8 cellular contexts compared by ENCODE assay signal in genomic region chr6:139250296-139251274, GRCh38. TPM values are rescaled to one million over a fixed set of nuclear protein-coding genes. Genes with fewer than 3 reads are reported as not detected.
DNase-seq lines count a peak whose midpoint lies in the region; ATAC-seq and TF ChIP-seq lines count a peak whose summit lies in the region.

No MANE protein-coding gene starts in this region.

- no peaks in the 10 kb centered on the region for H4K20me1 ChIP-seq in smooth muscle cell (ENCODE audit: low read depth)

- ATAC-seq in GM21423 (IDR thresholded peaks at IDR 0.05; ENCODE audit: unreplicated experiment) (peak; percentile 97), left cardiac atrium (peak; percentile 80 to 88)

- WGBS in smooth muscle cell (ENCODE audit: low lambda C conversion rate) = 33% methylated on average over 3 of the region's 3 CpGs

- H3F3A ChIP-seq in smooth muscle cell (ENCODE audit: low read depth) = no peaks in the 10 kb centered on the region

- H3K36me3 ChIP-seq in SJSA1 = no peaks in the 10 kb centered on the region
- H3K36me3 ChIP-seq in smooth muscle cell (ENCODE audit: low read depth) = no peaks in the 10 kb centered on the region

- no peak overlapping the region for H3K4me2 ChIP-seq in smooth muscle cell

- H3K4me1 ChIP-seq in SJSA1 (replicated peaks) (no peaks in the 10 kb centered on the region), smooth muscle cell (ENCODE audit: low read depth) (no peaks in the 10 kb centered on the region)

- H3K9me3 Mint-ChIP-seq in activated naive CD4-positive, alpha-beta T cell treated with anti-CD3 and anti-CD28 coated beads, Interleukin-2, amount 50 U/mL, for 24 hours = peaks cover 4% of the 10 kb centered on the region

- H3K27me3 ChIP-seq in SJSA1 (replicated peaks) (no peaks in the 10 kb centered on the region), smooth muscle cell (ENCODE audit: low read depth) (no peaks in the 10 kb centered on the region)

- no peaks in the 10 kb centered on the region for H3K79me2 ChIP-seq in smooth muscle cell (ENCODE audit: low read depth)

- no peak overlapping the region for H3K4me3 ChIP-seq in SJSA1
- H3K4me3 ChIP-seq in smooth muscle cell = no peak overlapping the region

- peak overlapping the region; percentile 86 for H3K27ac Mint-ChIP-seq in activated naive CD4-positive, alpha-beta T cell treated with anti-CD3 and anti-CD28 coated beads, Interleukin-2, amount 50 U/mL, for 24 hours

- DNase-seq in EH (ENCODE audit: low read depth) (peak; percentile 60), HK-2 (ENCODE audit: unreplicated experiment) (peak; percentile 49), SJSA1 (ENCODE audit: low read depth in 1 of 2, low spot score in 2 of 2) (peak; percentile 16 to 53), left cardiac atrium (peak; percentile 67), smooth muscle cell (lab: John Stamatoyannopoulos, UW; ENCODE audit: unreplicated experiment) (no peak), COR-L47 (lab: John Stamatoyannopoulos, UW) (no peak)

- peaks cover 3% of the 10 kb centered on the region for H3K36me3 Mint-ChIP-seq in activated naive CD4-positive, alpha-beta T cell treated with anti-CD3 and anti-CD28 coated beads, Interleukin-2, amount 50 U/mL, for 24 hours

- peak overlapping the region; percentile 82 for H3K4me3 Mint-ChIP-seq in activated naive CD4-positive, alpha-beta T cell treated with anti-CD3 and anti-CD28 coated beads, Interleukin-2, amount 50 U/mL, for 24 hours

- no peak overlapping the region for H3K9ac ChIP-seq in smooth muscle cell (ENCODE audit: low read depth)

- no peak overlapping the region for H2AFZ ChIP-seq in smooth muscle cell (ENCODE audit: low read depth)

- no peaks in the 10 kb centered on the region for H3K27me3 Mint-ChIP-seq in activated naive CD4-positive, alpha-beta T cell treated with anti-CD3 and anti-CD28 coated beads, Interleukin-2, amount 50 U/mL, for 24 hours

- H3K4me1 Mint-ChIP-seq in activated naive CD4-positive, alpha-beta T cell treated with anti-CD3 and anti-CD28 coated beads, Interleukin-2, amount 50 U/mL, for 24 hours = peaks cover 48% of the 10 kb centered on the region

- intact Hi-C loops in left cardiac atrium (cut with DNase I) = no loop called here

- H3K9me3 ChIP-seq in SJSA1 (replicated peaks) = no peaks in the 10 kb centered on the region
- H3K9me3 ChIP-seq in smooth muscle cell (replicated peaks; ENCODE audit: low read depth) = no peaks in the 10 kb centered on the region

- peak; percentile 61 for TF ChIP-seq CTCF in smooth muscle cell (IDR thresholded peaks at IDR 0.05; ENCODE audit: borderline replicate concordance, insufficient read depth, poor library complexity, severe bottlenecking)

- H3K27ac ChIP-seq in SJSA1 = no peak overlapping the region
- H3K27ac ChIP-seq in smooth muscle cell (ENCODE audit: low read depth) = no peak overlapping the region

RNA-seq across cellular contexts. Expression of gene TXLNB, which starts 41.2 kb away (rescaled TPM):
- not detected in 2 replicates for total RNA-seq in SJSA1 (2014; rRNA removed; shearing (Covaris generic))
- total RNA-seq in left cardiac atrium = 10 to 100 TPM; 52.4 to 60.4 TPM
- not detected in 2 replicates for total RNA-seq in smooth muscle cell
- polyA plus RNA-seq in smooth muscle cell = not detected in 2 replicates

Comparison
In these comparisons a context has a peak if more than half of its experiments do, and no peak if none do; other contexts are left out.
1. DNase-seq: peak in EH (single experiment), HK-2 (single experiment), SJSA1 (2 of 2) and left cardiac atrium (single experiment); none in smooth muscle cell (single experiment) and COR-L47 (single experiment).
2. RNA of gene TXLNB, which starts 41.2 kb away (total RNA-seq): 52.4 to 60.4 TPM in left cardiac atrium; not detected in SJSA1 and not detected in smooth muscle cell; every median in the first group is over 10 times any median in the second.